30 cellular contexts compared by ENCODE assay signal in the genomic region with DNA sequence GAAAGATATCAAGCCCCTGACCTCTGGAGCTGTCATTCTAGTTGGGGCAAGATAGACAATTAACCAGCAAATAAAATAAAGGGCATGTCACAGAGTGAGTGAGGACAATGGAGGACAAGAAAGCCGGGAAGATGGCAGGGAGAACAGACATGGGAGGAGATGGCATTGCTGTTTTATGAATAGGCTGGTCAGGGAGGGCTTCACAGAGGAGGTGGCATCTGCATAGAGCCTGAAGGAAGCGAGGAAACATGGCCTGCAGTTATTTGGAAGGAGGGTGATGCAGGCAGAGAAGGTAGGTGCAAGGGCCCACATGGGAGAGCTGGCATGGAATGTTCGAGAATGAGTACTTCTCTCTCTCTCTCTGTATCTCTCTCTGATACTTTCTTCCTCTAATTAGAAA.
"Had no signal": no experiment of that assay in that cellular context is flagged by ENCODE, and none has a peak within 500 bp of the region (broad histone marks: within the 10 kb centered on the region; RNA-seq: fewer than 3 reads in every experiment).

No MANE protein-coding gene starts in this region.

- H3K27me3 ChIP-seq: brain microvascular endothelial cell, Peyer's patch, SJSA1 had no signal

- H3K4me1 Mint-ChIP-seq: activated CD4-positive, alpha-beta memory T cell treated with anti-CD3 and anti-CD28 coated beads, Interleukin-2, amount 10 ng/mL, durations not matched to agents 7 days and 5 days; activated CD8-positive, alpha-beta memory T cell treated with anti-CD3 and anti-CD28 coated beads, Interleukin-2, amount 10 ng/mL, durations not matched to agents 7 days and 5 days; activated naive CD8-positive, alpha-beta T cell treated with anti-CD3 and anti-CD28 coated beads for 36 hours; WTC11 had no signal

- H3K27ac ChIP-seq: brain microvascular endothelial cell, KMS-11, Peyer's patch, SJSA1 had no signal

- H3K9me3 ChIP-seq: Peyer's patch, SJSA1, SK-N-SH had no signal

- H3K4me1 ChIP-seq: Peyer's patch, SJSA1 had no signal

- H3K4me3 ChIP-seq: Peyer's patch, SJSA1 had no signal

- H3K9me3 Mint-ChIP-seq: activated CD4-positive, alpha-beta memory T cell treated with anti-CD3 and anti-CD28 coated beads, Interleukin-2, amount 10 ng/mL, durations not matched to agents 7 days and 5 days; activated naive CD8-positive, alpha-beta T cell treated with anti-CD3 and anti-CD28 coated beads for 36 hours; T-helper 1 cell treated with Interleukin-12 subunit alpha and Interleukin-12 subunit beta and Interleukin-4 antibody, amounts not matched to agents 30 μg/mL and 1 μg/mL, for 36 hours; T-helper 2 cell treated with Interferon-gamma antibody and Interleukin-4, amounts not matched to agents 5 μg/mL and 100 μg/mL, for 36 hours had no signal

- H3K4me3 Mint-ChIP-seq: activated CD4-positive, alpha-beta memory T cell treated with anti-CD3 and anti-CD28 coated beads, Interleukin-2, amount 10 ng/mL, durations not matched to agents 7 days and 5 days; activated CD8-positive, alpha-beta memory T cell treated with anti-CD3 and anti-CD28 coated beads, Interleukin-2, amount 10 ng/mL, durations not matched to agents 7 days and 5 days; activated naive CD8-positive, alpha-beta T cell treated with anti-CD3 and anti-CD28 coated beads for 36 hours; T-helper 1 cell treated with Interleukin-12 subunit alpha and Interleukin-12 subunit beta and Interleukin-4 antibody, amounts not matched to agents 30 μg/mL and 1 μg/mL, for 36 hours; T-helper 2 cell treated with Interferon-gamma antibody and Interleukin-4, amounts not matched to agents 5 μg/mL and 100 μg/mL, for 36 hours; WTC11 had no signal

- DNase-seq: activated CD4-positive, alpha-beta memory T cell treated with anti-CD3 and anti-CD28 coated beads, Interleukin-2, amount 10 ng/mL, durations not matched to agents 7 days and 5 days; activated CD4-positive, alpha-beta T cell treated with anti-CD3 and anti-CD28 coated beads for 4 hours; activated CD8-positive, alpha-beta memory T cell treated with anti-CD3 and anti-CD28 coated beads, Interleukin-2, amount 10 ng/mL, durations not matched to agents 7 days and 5 days; activated effector memory CD4-positive, alpha-beta T cell treated with anti-CD3 and anti-CD28 coated beads, Interleukin-2, amount 50 U/mL, for 16 hours; activated naive CD4-positive, alpha-beta T cell; activated naive CD4-positive, alpha-beta T cell treated with anti-CD3 and anti-CD28 coated beads, Interleukin-2, amount 50 U/mL, for 16 hours; activated naive CD8-positive, alpha-beta T cell treated with anti-CD3 and anti-CD28 coated beads for 36 hours; activated T-cell treated with anti-CD3 and anti-CD28 coated beads, Interleukin-2, amount 50 U/mL, for 48 hours; amniotic stem cell; aorta; brain microvascular endothelial cell; central memory CD4-positive, alpha-beta T cell; MM.1S; MV-4-11; NCI-H1092; NCI-H1436 treated with DMSO at 0.1 percent for 48 hours; NCI-H1694 treated with DMSO at 0.1 percent for 48 hours; NCI-H2029; NCI-H345; NCI-H524 treated with DMSO at 0.1 percent for 48 hours; PC-3; Peyer's patch; RPMI8226; SHP77 treated with DMSO at 0.1 percent for 48 hours; SK-N-SH had no signal

- H3K36me3 Mint-ChIP-seq: activated CD8-positive, alpha-beta memory T cell treated with anti-CD3 and anti-CD28 coated beads, Interleukin-2, amount 10 ng/mL, durations not matched to agents 7 days and 5 days; activated naive CD8-positive, alpha-beta T cell treated with anti-CD3 and anti-CD28 coated beads for 36 hours; WTC11 had no signal

- H3K36me3 ChIP-seq: brain microvascular endothelial cell, Peyer's patch, SJSA1 had no signal

- H3K27me3 Mint-ChIP-seq: activated CD4-positive, alpha-beta memory T cell treated with anti-CD3 and anti-CD28 coated beads, Interleukin-2, amount 10 ng/mL, durations not matched to agents 7 days and 5 days; activated CD8-positive, alpha-beta memory T cell treated with anti-CD3 and anti-CD28 coated beads, Interleukin-2, amount 10 ng/mL, durations not matched to agents 7 days and 5 days; activated naive CD8-positive, alpha-beta T cell treated with anti-CD3 and anti-CD28 coated beads for 36 hours had no signal

- H3K27ac Mint-ChIP-seq: activated CD4-positive, alpha-beta memory T cell treated with anti-CD3 and anti-CD28 coated beads, Interleukin-2, amount 10 ng/mL, durations not matched to agents 7 days and 5 days; activated CD8-positive, alpha-beta memory T cell treated with anti-CD3 and anti-CD28 coated beads, Interleukin-2, amount 10 ng/mL, durations not matched to agents 7 days and 5 days; activated naive CD8-positive, alpha-beta T cell treated with anti-CD3 and anti-CD28 coated beads for 36 hours; T-helper 1 cell treated with Interleukin-12 subunit alpha and Interleukin-12 subunit beta and Interleukin-4 antibody, amounts not matched to agents 30 μg/mL and 1 μg/mL, for 36 hours; T-helper 2 cell treated with Interferon-gamma antibody and Interleukin-4, amounts not matched to agents 5 μg/mL and 100 μg/mL, for 36 hours; WTC11 had no signal
